In the genomic region with DNA sequence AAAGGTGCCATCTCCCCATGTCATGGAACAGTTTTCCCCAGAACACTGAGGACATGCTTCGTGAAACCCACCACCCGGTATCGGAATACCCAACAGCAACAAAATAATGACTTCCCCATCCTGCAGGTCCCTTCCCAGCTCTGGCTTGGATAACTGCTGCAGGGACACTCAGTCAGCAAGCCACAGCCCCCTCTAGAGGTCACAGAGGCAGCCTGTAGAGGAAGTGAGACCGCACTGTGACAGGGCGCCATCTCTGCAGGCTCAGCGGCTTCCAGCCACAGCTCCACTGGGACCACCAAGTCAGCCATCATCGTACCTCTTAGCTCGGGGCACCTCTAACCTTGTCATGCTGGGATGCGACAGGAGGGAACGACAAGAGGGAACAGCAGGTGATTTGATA, we compare ENCODE assay signal across 1 cellular context.
TF ChIP-seq lines count a peak whose summit lies in the region.

No MANE protein-coding gene starts in this region.

TF ChIP-seq in GM23338, 12 proteins besides CTCF, POLR2A, EP300 and RAD21 (continued from another document):
- TF ChIP-seq POLR2AphosphoS5 (IDR thresholded peaks at IDR 0.05; ENCODE audit: low read depth) = no peak
- TF ChIP-seq, protein P1, sequence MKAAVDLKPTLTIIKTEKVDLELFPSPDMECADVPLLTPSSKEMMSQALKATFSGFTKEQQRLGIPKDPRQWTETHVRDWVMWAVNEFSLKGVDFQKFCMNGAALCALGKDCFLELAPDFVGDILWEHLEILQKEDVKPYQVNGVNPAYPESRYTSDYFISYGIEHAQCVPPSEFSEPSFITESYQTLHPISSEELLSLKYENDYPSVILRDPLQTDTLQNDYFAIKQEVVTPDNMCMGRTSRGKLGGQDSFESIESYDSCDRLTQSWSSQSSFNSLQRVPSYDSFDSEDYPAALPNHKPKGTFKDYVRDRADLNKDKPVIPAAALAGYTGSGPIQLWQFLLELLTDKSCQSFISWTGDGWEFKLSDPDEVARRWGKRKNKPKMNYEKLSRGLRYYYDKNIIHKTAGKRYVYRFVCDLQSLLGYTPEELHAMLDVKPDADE (IDR thresholded peaks at IDR 0.05) = no peak
